Comparison of ENCODE assay signal across 10 cellular contexts in the genomic region with DNA sequence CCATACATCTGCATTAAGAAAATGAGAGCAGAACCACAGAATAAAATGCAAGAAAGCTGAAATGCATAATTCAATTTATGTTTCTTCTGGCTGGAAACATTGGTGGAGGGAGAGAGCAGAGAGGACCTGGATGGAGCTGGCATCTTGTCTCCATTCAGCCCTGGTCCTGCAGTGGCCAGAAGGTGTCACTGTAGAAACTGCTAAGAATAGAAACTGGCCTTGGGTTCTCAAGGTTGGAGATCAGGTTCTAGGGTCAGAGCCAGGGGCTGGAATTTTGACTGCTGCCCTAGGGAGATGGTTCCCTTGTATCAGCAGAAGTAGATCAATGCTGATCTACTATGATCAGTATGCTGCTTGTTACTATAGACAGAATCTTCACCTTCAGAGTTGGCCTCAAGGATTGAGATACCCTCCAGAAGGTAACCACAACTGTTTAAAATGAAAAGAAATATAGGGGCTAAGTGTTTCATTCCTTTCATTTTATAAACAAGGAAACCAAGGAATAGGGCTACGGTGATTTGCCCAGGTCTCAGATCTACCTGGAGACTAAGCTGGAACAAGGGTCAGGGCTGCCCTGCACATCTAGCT. TPM values are rescaled to one million over a fixed set of nuclear protein-coding genes. Genes with fewer than 3 reads are reported as not detected.
DNase-seq lines count a peak whose midpoint lies in the region; ATAC-seq and TF ChIP-seq lines count a peak whose summit lies in the region.
"Had no signal": no experiment of that assay in that cellular context is flagged by ENCODE, and none has a peak within 500 bp of the region (broad histone marks: within the 10 kb centered on the region; RNA-seq: fewer than 3 reads in every experiment).

No MANE protein-coding gene starts in this region.

- H3K27me3 Mint-ChIP-seq in activated CD4-positive, alpha-beta T cell treated with anti-CD3 and anti-CD28 coated beads, Interleukin-2, amount 10 ng/mL, durations not matched to agents 24 days and 14 days = peaks cover 2% of the 10 kb centered on the region

- no peaks in the 10 kb centered on the region for H3K36me3 Mint-ChIP-seq in activated CD4-positive, alpha-beta T cell treated with anti-CD3 and anti-CD28 coated beads, Interleukin-2, amount 10 ng/mL, durations not matched to agents 24 days and 14 days (ENCODE audit: low read depth)
- H3K36me3 Mint-ChIP-seq in stimulated activated effector memory CD8-positive, alpha-beta T cell treated with anti-CD3 and anti-CD28 coated beads, Interleukin-12 subunit alpha, Interleukin-12 subunit beta, amount 100 ng/mL, for 72 hours = no peaks in the 10 kb centered on the region

- H3K4me1 Mint-ChIP-seq in activated CD4-positive, alpha-beta T cell treated with anti-CD3 and anti-CD28 coated beads, Interleukin-2, amount 10 ng/mL, durations not matched to agents 24 days and 14 days = peaks cover 24% of the 10 kb centered on the region
- peaks cover 17% of the 10 kb centered on the region for H3K4me1 Mint-ChIP-seq in stimulated activated effector memory CD8-positive, alpha-beta T cell treated with anti-CD3 and anti-CD28 coated beads, Interleukin-12 subunit alpha, Interleukin-12 subunit beta, amount 100 ng/mL, for 72 hours

- CTCF ChIA-PET in Panc1 (lab: Charles Lee) = interaction anchor here (0.6 kb wide), 1 partner anchor 647 kb away, joined by 3 read pairs; no protein-coding TSS in a partner anchor

- H3K9me3 Mint-ChIP-seq in activated CD4-positive, alpha-beta T cell treated with anti-CD3 and anti-CD28 coated beads, Interleukin-2, amount 10 ng/mL, durations not matched to agents 24 days and 14 days = peaks cover 2% of the 10 kb centered on the region
- H3K9me3 Mint-ChIP-seq in stimulated activated effector memory CD8-positive, alpha-beta T cell treated with anti-CD3 and anti-CD28 coated beads, Interleukin-12 subunit alpha, Interleukin-12 subunit beta, amount 100 ng/mL, for 72 hours = no peaks in the 10 kb centered on the region

- no peaks in the 10 kb centered on the region for H3K36me3 ChIP-seq in Panc1 (ENCODE audit: control insufficient read depth, insufficient read depth, low read length)

- no TSS peak for BruUV-seq in Panc1 (replicated peaks; lab: Mats Ljungman, UMichigan)

- POLR2A ChIA-PET in Panc1 (lab: Charles Lee) = no interaction called here

- no peak overlapping the region for H3K4me3 Mint-ChIP-seq in activated CD4-positive, alpha-beta T cell treated with anti-CD3 and anti-CD28 coated beads, Interleukin-2, amount 10 ng/mL, durations not matched to agents 24 days and 14 days
- H3K4me3 Mint-ChIP-seq in stimulated activated effector memory CD8-positive, alpha-beta T cell treated with anti-CD3 and anti-CD28 coated beads, Interleukin-12 subunit alpha, Interleukin-12 subunit beta, amount 100 ng/mL, for 72 hours = no peak overlapping the region

- intact Hi-C loops in activated CD4-positive, alpha-beta T cell treated with anti-CD3 and anti-CD28 coated beads, Interleukin-2, amount 10 ng/mL, durations not matched to agents 24 days and 14 days (cut with micrococcal nuclease) = no loop called here
- intact Hi-C loops in Panc1 (cut with micrococcal nuclease; ENCODE audit: unreplicated experiment) = no loop called here

- in situ Hi-C loops in Panc1 (cut with HindIII; ENCODE audit: low pct_unique_long_range_greater_than_20kb, low sequenced_read_pairs) = no loop called here

- H3K27me3 ChIP-seq in Panc1 (ENCODE audit: control insufficient read depth, insufficient read depth, low read length) = no peaks in the 10 kb centered on the region

- H3K9me3 ChIP-seq in Panc1 (ENCODE audit: control insufficient read depth, insufficient read depth, low read depth, low read length) = no peaks in the 10 kb centered on the region

- peak; percentile 66 for DNase-seq in activated CD4-positive, alpha-beta T cell treated with anti-CD3 and anti-CD28 coated beads, Interleukin-2, amount 10 ng/mL, durations not matched to agents 24 days and 14 days
- DNase-seq in activated CD4-positive, alpha-beta T cell treated with anti-CD3 and anti-CD28 coated beads, Interleukin-2, amount 50 U/mL, for 1 hour = no peak
- DNase-seq in Panc1 (ENCODE audit: low read depth, low spot score) (peak; percentile 18), fibroblast of mammary gland (ENCODE audit: low read depth) (peak; percentile 54), NCI-H128 (lab: John Stamatoyannopoulos, UW; ENCODE audit: unreplicated experiment) (no peak), NOMO-1 (lab: John Stamatoyannopoulos, UW; ENCODE audit: unreplicated experiment in 2 of 2) (no peak)
- DNase-seq in stimulated activated effector memory CD8-positive, alpha-beta T cell treated with anti-CD3 and anti-CD28 coated beads, Interleukin-12 subunit alpha, Interleukin-12 subunit beta, amount 100 ng/mL, for 72 hours (ENCODE audit: low spot score in 2 of 2) = no peak
- DNase-seq in stimulated activated CD4-positive, alpha-beta T cell treated with anti-CD3 and anti-CD28 coated beads, Interleukin-4, amount 100 ng/mL, for 1 hour = no peak
- DNase-seq: NCI-H2171 treated with DMSO at 0.1 percent for 48 hours had no signal

- H3K4me3 ChIP-seq in Panc1 (ENCODE audit: low read depth in 2 of 2, low read length in 2 of 2) = no peak overlapping the region
- no peak overlapping the region for H3K4me3 ChIP-seq in fibroblast of mammary gland (ENCODE audit: control insufficient read depth, low read depth, low read length)
- H3K4me3 ChIP-seq: coronary artery had no signal

- H3K27ac ChIP-seq in Panc1 (ENCODE audit: low read length) = no peak overlapping the region
- H3K27ac ChIP-seq: coronary artery had no signal

- H3K4me1 ChIP-seq in Panc1 (ENCODE audit: control insufficient read depth, insufficient read depth, low read length) = no peaks in the 10 kb centered on the region

- ATAC-seq in Panc1 = no peak
- peak; percentile 48 for ATAC-seq in stimulated activated effector memory CD8-positive, alpha-beta T cell treated with anti-CD3 and anti-CD28 coated beads, Interleukin-12 subunit alpha, Interleukin-12 subunit beta, amount 100 ng/mL, for 72 hours

- TF ChIP-seq CTCF in Panc1 (IDR thresholded peaks at IDR 0.05) = peak; percentile 64
- TF ChIP-seq CTCF in fibroblast of mammary gland (conservative IDR thresholded peaks at IDR 0.05; ENCODE audit: control insufficient read depth, insufficient read depth, low read depth, low read length) = peak; percentile 75

- no peak overlapping the region for H3K27ac Mint-ChIP-seq in activated CD4-positive, alpha-beta T cell treated with anti-CD3 and anti-CD28 coated beads, Interleukin-2, amount 10 ng/mL, durations not matched to agents 24 days and 14 days
- H3K27ac Mint-ChIP-seq in stimulated activated effector memory CD8-positive, alpha-beta T cell treated with anti-CD3 and anti-CD28 coated beads, Interleukin-12 subunit alpha, Interleukin-12 subunit beta, amount 100 ng/mL, for 72 hours = no peak overlapping the region

RNA-seq across cellular contexts. Expression of gene TAS2R41, which starts 13.1 kb away (rescaled TPM):
- total RNA-seq in activated CD4-positive, alpha-beta T cell treated with anti-CD3 and anti-CD28 coated beads, Interleukin-2, amount 10 ng/mL, durations not matched to agents 24 days and 14 days = not detected in 2 replicates
- total RNA-seq in Panc1 (2021; ENCODE audit: unreplicated experiment) = not detected
- polyA plus RNA-seq in Panc1 (2012; ENCODE audit: insufficient read length) = not detected

RNA-seq across cellular contexts. Expression of gene TAS2R60, which starts 47.6 kb away (rescaled TPM):
- total RNA-seq in activated CD4-positive, alpha-beta T cell treated with anti-CD3 and anti-CD28 coated beads, Interleukin-2, amount 10 ng/mL, durations not matched to agents 24 days and 14 days = not detected in 2 replicates
- total RNA-seq in Panc1 (2021; ENCODE audit: unreplicated experiment) = not detected
- not detected for polyA plus RNA-seq in Panc1 (2012; ENCODE audit: insufficient read length)

Comparison
In these comparisons a context has a peak if more than half of its experiments do, and no peak if none do; other contexts are left out.
1. DNase-seq: peak in activated CD4-positive, alpha-beta T cell treated with anti-CD3 and anti-CD28 coated beads, Interleukin-2, amount 10 ng/mL, durations not matched to agents 24 days and 14 days (single experiment), Panc1 (single experiment) and fibroblast of mammary gland (single experiment); none in activated CD4-positive, alpha-beta T cell treated with anti-CD3 and anti-CD28 coated beads, Interleukin-2, amount 50 U/mL, for 1 hour (single experiment), stimulated activated effector memory CD8-positive, alpha-beta T cell treated with anti-CD3 and anti-CD28 coated beads, Interleukin-12 subunit alpha, Interleukin-12 subunit beta, amount 100 ng/mL, for 72 hours (0 of 2), NCI-H128 (single experiment), NOMO-1 (0 of 2) and stimulated activated CD4-positive, alpha-beta T cell treated with anti-CD3 and anti-CD28 coated beads, Interleukin-4, amount 100 ng/mL, for 1 hour (single experiment).